ENCODE assay signal across 8 cellular contexts in genomic region chr13:110471833-110472162, GRCh38.
DNase-seq lines count a peak whose midpoint lies in the region; ATAC-seq and TF ChIP-seq lines count a peak whose summit lies in the region.

No MANE protein-coding gene starts in this region.

- H3K4me3 Mint-ChIP-seq in natural killer cell treated with Interleukin-12 subunit alpha and Interleukin-12 subunit beta and Interleukin-15 and Interleukin-18, amount 100 ng/mL, for 72 hours = no peak overlapping the region

- H3K27ac Mint-ChIP-seq in natural killer cell treated with Interleukin-12 subunit alpha and Interleukin-12 subunit beta and Interleukin-15 and Interleukin-18, amount 100 ng/mL, for 72 hours = no peak overlapping the region

- TF ChIP-seq CTCF in GM13976 (IDR thresholded peaks at IDR 0.05; ENCODE audit: borderline replicate concordance, control extremely low read depth, extremely low read depth, insufficient read depth, missing control alignments) (no peak), cardiac fibroblast (IDR thresholded peaks at IDR 0.05; ENCODE audit: low read depth, low read length) (no peak)

- ATAC-seq in GM21447 (IDR thresholded peaks at IDR 0.05; ENCODE audit: unreplicated experiment) (peak; percentile 98), HG03575 (IDR thresholded peaks at IDR 0.05; ENCODE audit: extremely low read depth, insufficient number of reproducible peaks, low FRiP score, unreplicated experiment) (peak; percentile 98)
- no peak for ATAC-seq in natural killer cell treated with Interleukin-12 subunit alpha and Interleukin-12 subunit beta and Interleukin-15 and Interleukin-18, amount 100 ng/mL, for 72 hours

- DNase-seq in GM13976 (ENCODE audit: low spot score) (peak; percentile 92), cardiac fibroblast (ENCODE audit: low read depth in 2 of 2) (peak; percentile 22 to 81), HPDE6-E6E7 (ENCODE audit: extremely low spot score) (no peak), ecto neural progenitor cell (ENCODE audit: low spot score) (no peak), NCI-H2107 (lab: John Stamatoyannopoulos, UW) (no peak)
- DNase-seq in natural killer cell treated with Interleukin-12 subunit alpha and Interleukin-12 subunit beta and Interleukin-15 and Interleukin-18, amount 100 ng/mL, for 72 hours (ENCODE audit: low spot score) = peak; percentile 12

- in situ Hi-C loops in GM13976 (cut with MboI; ENCODE audit: low sequenced_read_pairs, unreplicated experiment) = loop anchor here (25.0 kb wide), 1 partner anchor 341 kb away; no protein-coding TSS in a partner anchor

- H3K4me1 Mint-ChIP-seq in natural killer cell treated with Interleukin-12 subunit alpha and Interleukin-12 subunit beta and Interleukin-15 and Interleukin-18, amount 100 ng/mL, for 72 hours (ENCODE audit: low read depth in 2 of 2) = no peaks in the 10 kb centered on the region

- no peak overlapping the region for H3K4me3 ChIP-seq in cardiac fibroblast (replicated peaks in 1 of 2; ENCODE audit: low read depth in 2 of 2, low read length in 2 of 2)

- no peaks in the 10 kb centered on the region for H3K9me3 Mint-ChIP-seq in natural killer cell treated with Interleukin-12 subunit alpha and Interleukin-12 subunit beta and Interleukin-15 and Interleukin-18, amount 100 ng/mL, for 72 hours

- H3K36me3 Mint-ChIP-seq in natural killer cell treated with Interleukin-12 subunit alpha and Interleukin-12 subunit beta and Interleukin-15 and Interleukin-18, amount 100 ng/mL, for 72 hours = no peaks in the 10 kb centered on the region

- H3K27me3 Mint-ChIP-seq in natural killer cell treated with Interleukin-12 subunit alpha and Interleukin-12 subunit beta and Interleukin-15 and Interleukin-18, amount 100 ng/mL, for 72 hours = peaks cover 10 to 14% of the 10 kb centered on the region in 2 donors

Comparison
In these comparisons a context has a peak if more than half of its experiments do, and no peak if none do; other contexts are left out.
1. DNase-seq: peak in GM13976 (single experiment), cardiac fibroblast (2 of 2) and natural killer cell treated with Interleukin-12 subunit alpha and Interleukin-12 subunit beta and Interleukin-15 and Interleukin-18, amount 100 ng/mL, for 72 hours (single experiment); none in HPDE6-E6E7 (single experiment), ecto neural progenitor cell (single experiment) and NCI-H2107 (single experiment).
2. ATAC-seq: peak in GM21447 (single experiment) and HG03575 (single experiment); none in natural killer cell treated with Interleukin-12 subunit alpha and Interleukin-12 subunit beta and Interleukin-15 and Interleukin-18, amount 100 ng/mL, for 72 hours (0 of 2).